In genomic region chr7:36208997-36209813, GRCh38 we compare ENCODE assay signal across 13 cellular contexts. TPM values are rescaled to one million over a fixed set of nuclear protein-coding genes. Genes with fewer than 3 reads are reported as not detected.
DNase-seq lines count a peak whose midpoint lies in the region; ATAC-seq and TF ChIP-seq lines count a peak whose summit lies in the region.
"Had no signal": no experiment of that assay in that cellular context is flagged by ENCODE, and none has a peak within 500 bp of the region (broad histone marks: within the 10 kb centered on the region; RNA-seq: fewer than 3 reads in every experiment).

No MANE protein-coding gene starts in this region.

- TF ChIP-seq POLR2A in vagina (IDR thresholded peaks at IDR 0.05): no peak

- H3K36me3 ChIP-seq in vagina: no peaks in the 10 kb centered on the region
- H3K36me3 ChIP-seq: right atrium auricular region had no signal

- TF ChIP-seq CTCF in mesothelial cell of epicardium (IDR thresholded peaks at IDR 0.05; ENCODE audit: unreplicated experiment) (no peak), vagina (IDR thresholded peaks at IDR 0.05) (no peak)

- DNase-seq in activated naive CD8-positive, alpha-beta T cell treated with anti-CD3 and anti-CD28 coated beads, Interleukin-2, amount 50 U/mL, for 24 hours: no peak
- no peak for DNase-seq in activated naive CD8-positive, alpha-beta T cell treated with anti-CD3 and anti-CD28 coated beads for 36 hours
- no peak for DNase-seq in mesothelial cell of epicardium (ENCODE audit: low spot score in 2 of 2, unreplicated experiment in 2 of 2)
- no peak for DNase-seq in vagina (ENCODE audit: extremely low spot score in 2 of 2)
- DNase-seq in Kasumi-1 (lab: John Stamatoyannopoulos, UW): no peak
- no peak for DNase-seq in GM19238 (ENCODE audit: insufficient read length, low spot score)
- DNase-seq: activated CD4-positive, alpha-beta memory T cell treated with anti-CD3 and anti-CD28 coated beads, Interleukin-2, amount 10 ng/mL, durations not matched to agents 7 days and 5 days; NCI-H2171 treated with DMSO at 0.1 percent for 48 hours; SHP77; stimulated activated CD8-positive, alpha-beta memory T cell treated with anti-CD3 and anti-CD28 coated beads, Interleukin-4, amount 100 ng/mL, for 48 hours had no signal

- peaks cover 32% of the 10 kb centered on the region for H3K4me1 Mint-ChIP-seq in activated naive CD8-positive, alpha-beta T cell treated with anti-CD3 and anti-CD28 coated beads, Interleukin-2, amount 50 U/mL, for 24 hours
- peaks cover 11% of the 10 kb centered on the region for H3K4me1 Mint-ChIP-seq in activated naive CD8-positive, alpha-beta T cell treated with anti-CD3 and anti-CD28 coated beads for 36 hours
- peaks cover 35% of the 10 kb centered on the region for H3K4me1 Mint-ChIP-seq in activated T-helper 17 cell treated with anti-CD3 and anti-CD28 coated beads, Interleukin-2, amount 50 U/mL, for 72 hours
- peaks cover 79% of the 10 kb centered on the region for H3K4me1 Mint-ChIP-seq in mesothelial cell of epicardium

- peak overlapping the region; percentile 42 for H3K27ac ChIP-seq in vagina
- H3K27ac ChIP-seq: right atrium auricular region had no signal

- H3K27me3 Mint-ChIP-seq in activated naive CD8-positive, alpha-beta T cell treated with anti-CD3 and anti-CD28 coated beads, Interleukin-2, amount 50 U/mL, for 24 hours: no peaks in the 10 kb centered on the region
- no peaks in the 10 kb centered on the region for H3K27me3 Mint-ChIP-seq in activated naive CD8-positive, alpha-beta T cell treated with anti-CD3 and anti-CD28 coated beads for 36 hours
- H3K27me3 Mint-ChIP-seq in activated T-helper 17 cell treated with anti-CD3 and anti-CD28 coated beads, Interleukin-2, amount 50 U/mL, for 72 hours: no peaks in the 10 kb centered on the region
- H3K27me3 Mint-ChIP-seq in mesothelial cell of epicardium (ENCODE audit: low read depth): no peaks in the 10 kb centered on the region
- H3K27me3 Mint-ChIP-seq: activated CD4-positive, alpha-beta memory T cell treated with anti-CD3 and anti-CD28 coated beads, Interleukin-2, amount 10 ng/mL, durations not matched to agents 7 days and 5 days had no signal

- H3K4me3 Mint-ChIP-seq in activated naive CD8-positive, alpha-beta T cell treated with anti-CD3 and anti-CD28 coated beads, Interleukin-2, amount 50 U/mL, for 24 hours: no peak overlapping the region
- H3K4me3 Mint-ChIP-seq in activated naive CD8-positive, alpha-beta T cell treated with anti-CD3 and anti-CD28 coated beads for 36 hours: no peak overlapping the region
- H3K4me3 Mint-ChIP-seq in activated T-helper 17 cell treated with anti-CD3 and anti-CD28 coated beads, Interleukin-2, amount 50 U/mL, for 72 hours: peak overlapping the region; percentile 65
- H3K4me3 Mint-ChIP-seq in mesothelial cell of epicardium: no peak overlapping the region
- H3K4me3 Mint-ChIP-seq: activated CD4-positive, alpha-beta memory T cell treated with anti-CD3 and anti-CD28 coated beads, Interleukin-2, amount 10 ng/mL, durations not matched to agents 7 days and 5 days had no signal

- H3K27me3 ChIP-seq in vagina: no peaks in the 10 kb centered on the region
- H3K27me3 ChIP-seq: right atrium auricular region had no signal

- H3K4me1 ChIP-seq in vagina: peaks cover 24% of the 10 kb centered on the region

- ATAC-seq in activated naive CD8-positive, alpha-beta T cell treated with anti-CD3 and anti-CD28 coated beads, Interleukin-2, amount 50 U/mL, for 24 hours: peak; percentile 53
- ATAC-seq in activated T-helper 17 cell treated with anti-CD3 and anti-CD28 coated beads, Interleukin-2, amount 50 U/mL, for 72 hours (replicated peaks): peak; percentile 78
- ATAC-seq in GM19023 (IDR thresholded peaks at IDR 0.05; ENCODE audit: unreplicated experiment): no peak

- intact Hi-C loops in vagina (cut with DNase I): no loop called here

- no peaks in the 10 kb centered on the region for H3K9me3 ChIP-seq in vagina
- H3K9me3 ChIP-seq: right atrium auricular region had no signal

- H3K9me3 Mint-ChIP-seq in activated naive CD8-positive, alpha-beta T cell treated with anti-CD3 and anti-CD28 coated beads, Interleukin-2, amount 50 U/mL, for 24 hours: no peaks in the 10 kb centered on the region
- no peaks in the 10 kb centered on the region for H3K9me3 Mint-ChIP-seq in activated naive CD8-positive, alpha-beta T cell treated with anti-CD3 and anti-CD28 coated beads for 36 hours
- H3K9me3 Mint-ChIP-seq in activated T-helper 17 cell treated with anti-CD3 and anti-CD28 coated beads, Interleukin-2, amount 50 U/mL, for 72 hours: no peaks in the 10 kb centered on the region
- H3K9me3 Mint-ChIP-seq in mesothelial cell of epicardium: peaks cover 3% of the 10 kb centered on the region
- H3K9me3 Mint-ChIP-seq: activated CD4-positive, alpha-beta memory T cell treated with anti-CD3 and anti-CD28 coated beads, Interleukin-2, amount 10 ng/mL, durations not matched to agents 7 days and 5 days had no signal

- no peaks in the 10 kb centered on the region for H3K36me3 Mint-ChIP-seq in activated naive CD8-positive, alpha-beta T cell treated with anti-CD3 and anti-CD28 coated beads, Interleukin-2, amount 50 U/mL, for 24 hours (ENCODE audit: low read depth)
- H3K36me3 Mint-ChIP-seq in activated naive CD8-positive, alpha-beta T cell treated with anti-CD3 and anti-CD28 coated beads for 36 hours: no peaks in the 10 kb centered on the region
- no peaks in the 10 kb centered on the region for H3K36me3 Mint-ChIP-seq in activated T-helper 17 cell treated with anti-CD3 and anti-CD28 coated beads, Interleukin-2, amount 50 U/mL, for 72 hours (ENCODE audit: low read depth)
- no peaks in the 10 kb centered on the region for H3K36me3 Mint-ChIP-seq in mesothelial cell of epicardium

- H3K27ac Mint-ChIP-seq in activated naive CD8-positive, alpha-beta T cell treated with anti-CD3 and anti-CD28 coated beads, Interleukin-2, amount 50 U/mL, for 24 hours: no peak overlapping the region
- H3K27ac Mint-ChIP-seq in activated naive CD8-positive, alpha-beta T cell treated with anti-CD3 and anti-CD28 coated beads for 36 hours: no peak overlapping the region
- H3K27ac Mint-ChIP-seq in activated T-helper 17 cell treated with anti-CD3 and anti-CD28 coated beads, Interleukin-2, amount 50 U/mL, for 72 hours: peak overlapping the region; percentile 88
- H3K27ac Mint-ChIP-seq in mesothelial cell of epicardium: peak overlapping the region; percentile 81

- H3K4me3 ChIP-seq in vagina: no peak overlapping the region
- H3K4me3 ChIP-seq: right atrium auricular region had no signal

RNA-seq across cellular contexts. Expression of gene EEPD1, which starts 56.2 kb away (rescaled TPM):
- under 1 TPM; 0.62 to 0.82 TPM for total RNA-seq in activated naive CD8-positive, alpha-beta T cell treated with anti-CD3 and anti-CD28 coated beads for 36 hours
- 1 to 10 TPM in 1 of 2 donors, under 1 TPM in 1; 0.95 to 5.1 TPM for total RNA-seq in activated T-helper 17 cell treated with anti-CD3 and anti-CD28 coated beads, Interleukin-2, amount 50 U/mL, for 72 hours
- 18.0 to 21.8 TPM (median 20.1 TPM) in 3 replicates for total RNA-seq in mesothelial cell of epicardium
- total RNA-seq in vagina: 9.8 TPM

Comparison
In these comparisons a context has a peak if more than half of its experiments do, and no peak if none do; other contexts are left out.
1. H3K27ac Mint-ChIP-seq: peak in activated T-helper 17 cell treated with anti-CD3 and anti-CD28 coated beads, Interleukin-2, amount 50 U/mL, for 72 hours (single experiment) and mesothelial cell of epicardium (single experiment); none in activated naive CD8-positive, alpha-beta T cell treated with anti-CD3 and anti-CD28 coated beads, Interleukin-2, amount 50 U/mL, for 24 hours (single experiment) and activated naive CD8-positive, alpha-beta T cell treated with anti-CD3 and anti-CD28 coated beads for 36 hours (single experiment).